ENCODE assay signal across 8 cellular contexts in the genomic region with DNA sequence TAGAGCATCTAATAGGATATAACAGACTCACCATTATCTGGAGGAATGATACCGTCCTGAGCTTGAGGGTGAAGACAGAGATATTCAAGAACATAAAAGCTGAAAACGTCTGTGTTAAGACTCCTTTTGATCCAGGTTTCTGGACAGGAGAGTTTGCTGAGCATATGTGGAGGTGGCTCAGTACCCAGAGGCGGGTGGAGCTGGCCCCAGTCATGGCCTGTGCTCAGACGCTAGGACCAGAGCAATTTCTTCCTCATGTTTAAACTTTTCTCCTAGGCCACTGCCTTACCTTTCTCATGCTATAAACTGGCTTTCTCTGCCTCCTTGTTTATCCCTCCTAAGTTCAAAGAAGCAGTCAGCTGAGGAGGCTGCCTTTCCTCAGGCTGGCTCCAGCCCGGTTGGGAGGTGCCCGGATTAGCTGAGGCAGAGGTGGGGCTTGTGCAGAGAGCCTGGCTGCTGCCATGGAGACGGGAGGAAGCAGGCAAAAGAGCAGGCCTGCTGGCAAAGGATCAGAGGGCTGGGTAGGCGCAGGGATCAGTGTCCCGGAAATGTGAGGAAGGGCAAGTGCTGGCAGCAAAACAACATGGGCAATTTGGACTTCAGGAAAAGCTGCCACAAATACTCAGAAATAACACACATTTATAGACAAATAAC. TPM values are rescaled to one million over a fixed set of nuclear protein-coding genes. Genes with fewer than 3 reads are reported as not detected.
DNase-seq lines count a peak whose midpoint lies in the region; ATAC-seq, FAIRE-seq and TF ChIP-seq lines count a peak whose summit lies in the region.

No MANE protein-coding gene starts in this region.

- H3K27ac ChIP-seq in Panc1 (ENCODE audit: low read length) = no peak overlapping the region
- peak overlapping the region; percentile 83 to 87 for H3K27ac ChIP-seq in mucosa of rectum (ENCODE audit: low read depth in 2 of 2, low read length in 2 of 2)

- CTCF ChIA-PET in Panc1 (lab: Charles Lee) = no interaction called here

- POLR2A ChIA-PET in Panc1 (lab: Charles Lee) = interaction anchor here (0.6 kb wide), 1 partner anchor 122 kb away, joined by 3 read pairs; no protein-coding TSS in a partner anchor

- TF ChIP-seq POLR2A in GM12891 (IDR thresholded peaks at IDR 0.05; ENCODE audit: low read depth, low read length) = no peak

- TF ChIP-seq CTCF in Panc1 (IDR thresholded peaks at IDR 0.05) = no peak

- H3K27me3 ChIP-seq in Panc1 (ENCODE audit: control insufficient read depth, insufficient read depth, low read length) (no peaks in the 10 kb centered on the region), mucosa of rectum (ENCODE audit: control insufficient read depth in 2 of 2, insufficient read depth in 2 of 2, low read length in 2 of 2) (no peaks in the 10 kb centered on the region)

- no peak overlapping the region for H3K4me3 ChIP-seq in Panc1 (ENCODE audit: low read depth in 2 of 2, low read length in 2 of 2)
- H3K4me3 ChIP-seq in mucosa of rectum (ENCODE audit: low read length in 2 of 2) = peak overlapping the region in 1 of 2 donors; percentile 33

- ATAC-seq in Panc1 (peak; percentile 78), esophagus mucosa (peak; percentile 94), HG03520 (IDR thresholded peaks at IDR 0.05; ENCODE audit: unreplicated experiment) (no peak), HG02870 (IDR thresholded peaks at IDR 0.05; ENCODE audit: unreplicated experiment) (no peak), HG03432 (IDR thresholded peaks at IDR 0.05; ENCODE audit: unreplicated experiment) (no peak)

- FAIRE-seq in GM12891 (lab: Jason Lieb, UNC) = no peak

- H3K36me3 ChIP-seq in Panc1 (ENCODE audit: control insufficient read depth, insufficient read depth, low read length) = no peaks in the 10 kb centered on the region; the same call in 1 of the 2 replicates
- H3K36me3 ChIP-seq in mucosa of rectum (ENCODE audit: control insufficient read depth in 2 of 2, insufficient read depth in 2 of 2, low read length in 2 of 2) = peaks cover 21 to 28% of the 10 kb centered on the region in 2 donors

- H3K9ac ChIP-seq in mucosa of rectum (ENCODE audit: low read depth in 1 of 2, low read length in 2 of 2) = peak overlapping the region; percentile 16 to 43

- in situ Hi-C loops in Panc1 (cut with HindIII; ENCODE audit: low pct_unique_long_range_greater_than_20kb, low sequenced_read_pairs) = no loop called here

- intact Hi-C loops in Panc1 (cut with micrococcal nuclease; ENCODE audit: unreplicated experiment) = no loop called here

- H3K4me1 ChIP-seq in Panc1 (ENCODE audit: control insufficient read depth, insufficient read depth, low read length) = no peaks in the 10 kb centered on the region; the same call in none of the 2 replicates
- peaks cover 13% of the 10 kb centered on the region in 2 donors for H3K4me1 ChIP-seq in mucosa of rectum (ENCODE audit: control insufficient read depth in 2 of 2, insufficient read depth in 2 of 2, low read length in 2 of 2)

- no peaks in the 10 kb centered on the region for H3K9me3 ChIP-seq in Panc1 (ENCODE audit: control insufficient read depth, insufficient read depth, low read depth, low read length)
- H3K9me3 ChIP-seq in mucosa of rectum (ENCODE audit: control insufficient read depth in 2 of 2, low read length in 2 of 2) = no peaks in the 10 kb centered on the region

- no TSS peak for BruUV-seq in Panc1 (replicated peaks; lab: Mats Ljungman, UMichigan)

- DNase-seq in GM04503 (ENCODE audit: low read depth) = peak; percentile 75
- no peak for DNase-seq in Panc1 (ENCODE audit: low read depth, low spot score)
- no peak for DNase-seq in GM12891 (ENCODE audit: insufficient read length, low spot score)

TF ChIP-seq in GM12891, 5 proteins besides CTCF, POLR2A, EP300 and RAD21:
- TF ChIP-seq POU2F2 (IDR thresholded peaks at IDR 0.05; ENCODE audit: low read depth, low read length) (no peak), TAF1 (IDR thresholded peaks at IDR 0.05; ENCODE audit: low read depth, low read length) (no peak), SPI1 (IDR thresholded peaks at IDR 0.05; ENCODE audit: low read depth, low read length) (no peak), PAX5 (IDR thresholded peaks at IDR 0.05; ENCODE audit: insufficient read depth, low read length, severe bottlenecking) (no peak), POLR2AphosphoS5 (IDR thresholded peaks at IDR 0.05; ENCODE audit: low read depth, low read length) (no peak)
TF ChIP-seq in GM12891: peak in this region for 0.

RNA-seq across cellular contexts. Expression of gene COA8, which starts 13.7 kb away (rescaled TPM):
- total RNA-seq in Panc1 (2021; ENCODE audit: unreplicated experiment) = 42.2 TPM
- polyA plus RNA-seq in Panc1 (2012; ENCODE audit: insufficient read length) = 34.1 TPM
- 30.3 TPM for total RNA-seq in esophagus mucosa
- 50.7 TPM for polyA plus RNA-seq in GM12891 (2012; ENCODE audit: low read depth, missing spikeins)

RNA-seq across cellular contexts. Expression of gene BAG5, which starts 14.0 kb away (rescaled TPM):
- total RNA-seq in Panc1 (2021; ENCODE audit: unreplicated experiment) (22.5 TPM), esophagus mucosa (23.6 TPM)
- 9.1 TPM for polyA plus RNA-seq in Panc1 (2012; ENCODE audit: insufficient read length)
- 9.3 TPM for polyA plus RNA-seq in GM12891 (2012; ENCODE audit: low read depth, missing spikeins)

RNA-seq across cellular contexts. Expression of gene TRMT61A, which starts 47.5 kb away (rescaled TPM):
- 22.9 TPM for total RNA-seq in Panc1 (2021; ENCODE audit: unreplicated experiment)
- 23.8 TPM for polyA plus RNA-seq in Panc1 (2012; ENCODE audit: insufficient read length)
- 6.1 TPM for total RNA-seq in esophagus mucosa
- 5.1 TPM for polyA plus RNA-seq in GM12891 (2012; ENCODE audit: low read depth, missing spikeins)

RNA-seq across cellular contexts. Expression of gene KLC1, which starts 52.5 kb away (rescaled TPM):
- 98.0 TPM for total RNA-seq in Panc1 (2021; ENCODE audit: unreplicated experiment)
- 95.7 TPM for polyA plus RNA-seq in Panc1 (2012; ENCODE audit: insufficient read length)
- 80.3 TPM for total RNA-seq in esophagus mucosa
- 49.3 TPM for polyA plus RNA-seq in GM12891 (2012; ENCODE audit: low read depth, missing spikeins)

RNA-seq across cellular contexts. Expression of gene CKB, which starts 53.9 kb away (rescaled TPM):
- total RNA-seq in Panc1 (2021; ENCODE audit: unreplicated experiment) (436 TPM), esophagus mucosa (17.8 TPM)
- 1,631 TPM for polyA plus RNA-seq in Panc1 (2012; ENCODE audit: insufficient read length)
- 44.2 TPM for polyA plus RNA-seq in GM12891 (2012; ENCODE audit: low read depth, missing spikeins)

Comparison
In these comparisons a context has a peak if more than half of its experiments do, and no peak if none do; other contexts are left out.
1. ATAC-seq: peak in Panc1 (single experiment) and esophagus mucosa (single experiment); none in HG03520 (single experiment), HG02870 (single experiment) and HG03432 (single experiment).